ENCODE assay signal across 20 cellular contexts in the genomic region with DNA sequence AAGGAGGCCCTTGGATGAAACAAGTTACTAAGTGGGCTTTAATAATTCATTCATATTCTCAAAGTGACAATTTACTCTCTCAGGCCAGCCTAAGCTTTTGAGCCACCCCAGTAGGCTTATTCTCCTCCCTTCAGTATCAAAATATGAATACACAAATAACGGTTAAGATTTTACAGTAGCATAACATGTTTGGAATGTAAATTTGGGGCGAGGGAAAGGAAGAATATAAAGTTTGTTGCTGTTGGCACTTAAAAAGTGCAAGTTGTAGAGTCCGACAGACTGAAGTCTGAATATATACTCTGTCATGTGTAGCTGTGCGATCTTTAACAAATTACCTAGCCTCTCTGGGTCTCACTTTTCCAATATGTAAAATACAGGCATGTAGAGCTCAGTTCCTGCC. TPM values are rescaled to one million over a fixed set of nuclear protein-coding genes. Genes with fewer than 3 reads are reported as not detected.
A peak's percentile ranks its signal among the peaks of the same experiment; 100 is the strongest.
DNase-seq lines count a peak whose midpoint lies in the region; ATAC-seq and TF ChIP-seq lines count a peak whose summit lies in the region.
"Had no signal": no experiment of that assay in that cellular context is flagged by ENCODE, and none has a peak within 500 bp of the region (broad histone marks: within the 10 kb centered on the region; RNA-seq: fewer than 3 reads in every experiment).

No MANE protein-coding gene starts in this region.

- H3K27me3 Mint-ChIP-seq in HFFc6 (ENCODE audit: insufficient read depth), result no peaks in the 10 kb centered on the region
- H3K27me3 Mint-ChIP-seq in effector memory CD8-positive, alpha-beta T cell, result no peaks in the 10 kb centered on the region
- H3K27me3 Mint-ChIP-seq: CD8-positive, alpha-beta memory T cell had no signal

- no peak overlapping the region; the same call in 1 of the 2 replicates for H3K4me3 Mint-ChIP-seq in HFFc6
- no peak overlapping the region for H3K4me3 Mint-ChIP-seq in effector memory CD8-positive, alpha-beta T cell
- H3K4me3 Mint-ChIP-seq: CD8-positive, alpha-beta memory T cell had no signal

- DNase-seq in HFFc6, result no peak
- peak; percentile 11 for DNase-seq in astrocyte of the spinal cord (ENCODE audit: low read depth, low spot score)
- DNase-seq in fibroblast of peridontal ligament (ENCODE audit: extremely low read depth), result peak; percentile 57
- DNase-seq in inferior parietal cortex (ENCODE audit: extremely low spot score), result no peak
- no peak for DNase-seq in effector memory CD8-positive, alpha-beta T cell
- DNase-seq: Calu3; CD8-positive, alpha-beta memory T cell; DMS153; H7; KBM-7; NCI-H1092 treated with DMSO at 0.1 percent for 48 hours; NCI-H1436 treated with DMSO at 0.1 percent for 48 hours; NCI-H1930; NCI-H69 had no signal

- TF ChIP-seq CTCF in HFFc6 (IDR thresholded peaks at IDR 0.05) (no peak), astrocyte of the spinal cord (IDR thresholded peaks at IDR 0.05; ENCODE audit: low read depth, low read length) (no peak), gastroesophageal sphincter (IDR thresholded peaks at IDR 0.05) (no peak)

- TF ChIP-seq EP300 in gastroesophageal sphincter (IDR thresholded peaks at IDR 0.05), result no peak

- peak overlapping the region; percentile 59 for H2AFZ ChIP-seq in ACC112 (ENCODE audit: low read length, unreplicated experiment)

- H3K4me3 ChIP-seq in ACC112 (ENCODE audit: low read depth, low read length), result no peak overlapping the region
- H3K4me3 ChIP-seq in astrocyte of the spinal cord (ENCODE audit: low read depth, low read length), result no peak overlapping the region
- H3K4me3 ChIP-seq in gastroesophageal sphincter, result no peak overlapping the region

- H3K27ac ChIP-seq in ACC112 (ENCODE audit: low read depth, low read length) (no peak overlapping the region), gastroesophageal sphincter (no peak overlapping the region)
- H3K27ac ChIP-seq: C4-2B had no signal

- WGBS in gastroesophageal sphincter (ENCODE audit: low coverage in 1 of 2), 2 donors, result 19 to 20% methylated on average over 1 to 4 of the region's 4 CpGs

- no peaks in the 10 kb centered on the region for H3K36me3 Mint-ChIP-seq in HFFc6 (ENCODE audit: low read depth)
- H3K36me3 Mint-ChIP-seq in effector memory CD8-positive, alpha-beta T cell (ENCODE audit: insufficient read depth), result peaks cover 4% of the 10 kb centered on the region
- H3K36me3 Mint-ChIP-seq: CD8-positive, alpha-beta memory T cell had no signal

- no peaks in the 10 kb centered on the region for H3K27me3 ChIP-seq in ACC112 (ENCODE audit: insufficient read depth, low read length)
- no peaks in the 10 kb centered on the region for H3K27me3 ChIP-seq in gastroesophageal sphincter

- H3K79me2 ChIP-seq in ACC112 (ENCODE audit: control insufficient read depth, insufficient read depth, low read length, unreplicated experiment), result no peaks in the 10 kb centered on the region

- TF ChIP-seq POLR2A in gastroesophageal sphincter (IDR thresholded peaks at IDR 0.05), result no peak

- H3K9me3 Mint-ChIP-seq in HFFc6, result no peaks in the 10 kb centered on the region
- no peaks in the 10 kb centered on the region for H3K9me3 Mint-ChIP-seq in effector memory CD8-positive, alpha-beta T cell
- H3K9me3 Mint-ChIP-seq: CD8-positive, alpha-beta memory T cell had no signal

- peaks cover 21% of the 10 kb centered on the region for H3K4me1 ChIP-seq in ACC112 (ENCODE audit: control insufficient read depth, insufficient read depth, low read length, unreplicated experiment)
- H3K4me1 ChIP-seq in gastroesophageal sphincter, result peaks cover 0 to 24% (median 0%) of the 10 kb centered on the region in 3 donors

- H3K36me3 ChIP-seq in ACC112 (ENCODE audit: insufficient read depth, low read length) (no peaks in the 10 kb centered on the region), gastroesophageal sphincter (no peaks in the 10 kb centered on the region)

- peaks cover 81% of the 10 kb centered on the region for H3K4me1 Mint-ChIP-seq in HFFc6 (ENCODE audit: low read depth)
- peaks cover 27 to 57% of the 10 kb centered on the region in 2 donors for H3K4me1 Mint-ChIP-seq in effector memory CD8-positive, alpha-beta T cell (ENCODE audit: low read depth in 2 of 2)

- no peaks in the 10 kb centered on the region for H3K9me3 ChIP-seq in gastroesophageal sphincter

- ATAC-seq in HG03025 (IDR thresholded peaks at IDR 0.05; ENCODE audit: low FRiP score, unreplicated experiment), result no peak
- ATAC-seq in gastroesophageal sphincter, result no peak
- ATAC-seq in effector memory CD8-positive, alpha-beta T cell (replicated peaks), result no peak
- ATAC-seq: HepG2, Panc1 had no signal

- in situ Hi-C loops in astrocyte of the spinal cord (cut with HindIII; ENCODE audit: low sequenced_read_pairs), result no loop called here

- peak overlapping the region; percentile 66; the same call in 1 of the 2 replicates for H3K27ac Mint-ChIP-seq in HFFc6
- peak overlapping the region in 1 of 2 donors; percentile 11 for H3K27ac Mint-ChIP-seq in effector memory CD8-positive, alpha-beta T cell

RNA-seq across cellular contexts. Expression of a gene that starts 22.6 kb away (rescaled TPM):
- total RNA-seq in HFFc6 (2021; fragmentation: NEBNext Ultra II Directional; extraction: Animal tissue kit (Norgen Biotek cat#: 25700)), result 10 to 100 TPM; 15.6 to 18.8 (median 18.0) TPM
- 10 to 100 TPM in 3 of 4 donors, 1 to 10 TPM in 1; 8.5 to 26.5 (median 15.9) TPM for total RNA-seq in gastroesophageal sphincter

Comparison
In these comparisons a context has a peak if more than half of its experiments do, and no peak if none do; other contexts are left out.
1. DNase-seq: peak in astrocyte of the spinal cord (single experiment) and fibroblast of peridontal ligament (single experiment); none in HFFc6 (single experiment), inferior parietal cortex (single experiment) and effector memory CD8-positive, alpha-beta T cell (0 of 3).